In genomic region chr22:24030186-24030702, GRCh38 we compare ENCODE assay signal across 28 cellular contexts. TPM values are rescaled to one million over a fixed set of nuclear protein-coding genes. Genes with fewer than 3 reads are reported as not detected.
DNase-seq lines count a peak whose midpoint lies in the region; ATAC-seq, FAIRE-seq and TF ChIP-seq lines count a peak whose summit lies in the region.
"Had no signal": no experiment of that assay in that cellular context is flagged by ENCODE, and none has a peak within 500 bp of the region (broad histone marks: within the 10 kb centered on the region; RNA-seq: fewer than 3 reads in every experiment).

No MANE protein-coding gene starts in this region.

- no peaks in the 10 kb centered on the region for H3K36me3 Mint-ChIP-seq in endodermal cell (ENCODE audit: low read depth)

- H3K4me1 ChIP-seq in HepG2 (ENCODE audit: insufficient read depth, low read length) (peaks cover 23% of the 10 kb centered on the region), right lobe of liver (peaks cover 0 to 4% (median 0%) of the 10 kb centered on the region in 4 donors), endodermal cell (ENCODE audit: control insufficient read depth, insufficient read depth, low read length) (no peaks in the 10 kb centered on the region), esophagus muscularis mucosa (peaks cover 0 to 19% (median 4%) of the 10 kb centered on the region in 4 donors)
- H3K4me1 ChIP-seq: Caco-2 had no signal

- no peak for FAIRE-seq in HepG2 (lab: Jason Lieb, UNC)
- FAIRE-seq: G401.6, GM12892 had no signal

- 0 out of 2 replicates have a peak, but pooled peaks cover 2% of the 10 kb centered on the region for H4K20me1 ChIP-seq in HepG2 (ENCODE audit: insufficient read depth, low read length)

- no peaks in the 10 kb centered on the region for H3K9me3 ChIP-seq in HepG2 (ENCODE audit: low read length)
- no peaks in the 10 kb centered on the region for H3K9me3 ChIP-seq in right lobe of liver
- H3K9me3 ChIP-seq in endodermal cell (ENCODE audit: control insufficient read depth, low read length), result no peaks in the 10 kb centered on the region
- no peaks in the 10 kb centered on the region for H3K9me3 ChIP-seq in esophagus muscularis mucosa
- H3K9me3 ChIP-seq: Caco-2 had no signal

- H3K27me3 ChIP-seq in HepG2 (ENCODE audit: control insufficient read depth in 1 of 2, insufficient read depth in 2 of 2, low read length in 2 of 2), result no peaks in the 10 kb centered on the region
- H3K27me3 ChIP-seq in right lobe of liver, result no peaks in the 10 kb centered on the region
- H3K27me3 ChIP-seq in endodermal cell (ENCODE audit: control insufficient read depth, insufficient read depth, low read length, poor library complexity, severe bottlenecking), result no peaks in the 10 kb centered on the region
- H3K27me3 ChIP-seq in esophagus muscularis mucosa, result no peaks in the 10 kb centered on the region
- H3K27me3 ChIP-seq: BLaER1 had no signal

- H3K27me3 Mint-ChIP-seq in endodermal cell (ENCODE audit: insufficient read depth), result no peaks in the 10 kb centered on the region
- H3K27me3 Mint-ChIP-seq: CD4-positive, alpha-beta T cell; IgD-negative memory B cell had no signal

- H3K4me3 Mint-ChIP-seq in endodermal cell, result no peak overlapping the region
- H3K4me3 Mint-ChIP-seq: CD4-positive, alpha-beta T cell; H9; IgD-negative memory B cell had no signal

- TF ChIP-seq EP300 in HepG2 (IDR thresholded peaks at IDR 0.05; ENCODE audit: low read depth in 2 of 2, low read length in 2 of 2), result no peak
- no peak for TF ChIP-seq EP300 in HepG2 (CRISPR knock-in tag; IDR thresholded peaks at IDR 0.05; ENCODE audit: borderline replicate concordance)
- no peak for TF ChIP-seq EP300 in esophagus muscularis mucosa (IDR thresholded peaks at IDR 0.05)

- TF ChIP-seq RAD21 in HepG2 (CRISPR knock-in tag; IDR thresholded peaks at IDR 0.05), result no peak

- no peaks in the 10 kb centered on the region for H3K9me3 Mint-ChIP-seq in endodermal cell
- H3K9me3 Mint-ChIP-seq: CD4-positive, alpha-beta T cell; H9; IgD-negative memory B cell had no signal

- in situ Hi-C loops in HepG2 (cut with HindIII; ENCODE audit: extremely low pct_ligation_motif_present, low pct_unique_long_range_greater_than_20kb), result no loop called here

- DNase-seq in NCI-H1092 treated with DMSO at 0.1 percent for 48 hours (lab: John Stamatoyannopoulos, UW) (peak; percentile 26), NCI-H1092 (lab: John Stamatoyannopoulos, UW) (no peak), HepG2 (ENCODE audit: low spot score) (no peak), right lobe of liver (no peak), endodermal cell (peak; percentile 13), NCI-H2227 (lab: John Stamatoyannopoulos, UW; ENCODE audit: unreplicated experiment) (no peak), esophagus muscularis mucosa (ENCODE audit: extremely low spot score) (no peak), H4 (ENCODE audit: low spot score) (no peak)
- DNase-seq: ACHN; Caco-2; CD4-positive, alpha-beta T cell; DMS 273 treated with DMSO at 0.1 percent for 48 hours; H9; Karpas-422; MV-4-11; NCI-H187 treated with DMSO at 0.1 percent for 48 hours; NCI-H446; NCI-H526; NK-92 treated with Interleukin-12 subunit alpha and Interleukin-12 subunit beta, amount 100 ng/mL, for 24 hours; T-helper 1 cell had no signal

- peaks cover 1 to 16% of the 10 kb centered on the region in 2 experiments for H3K36me3 ChIP-seq in HepG2 (replicated peaks in 1 of 2; ENCODE audit: control insufficient read depth in 1 of 2, insufficient read depth in 2 of 2, low read length in 2 of 2)
- H3K36me3 ChIP-seq in right lobe of liver, result no peaks in the 10 kb centered on the region
- no peaks in the 10 kb centered on the region for H3K36me3 ChIP-seq in endodermal cell (ENCODE audit: control insufficient read depth, insufficient read depth, low read length)
- peaks cover 0 to 11% (median 5%) of the 10 kb centered on the region in 4 donors for H3K36me3 ChIP-seq in esophagus muscularis mucosa

- ATAC-seq in HepG2 (no peak), right lobe of liver (no peak)
- ATAC-seq: Panc1 had no signal

- H3K4me3 ChIP-seq in HepG2 (replicated peaks in 1 of 3; ENCODE audit: insufficient read depth in 1 of 3, low read depth in 2 of 3, low read length in 3 of 3) (no peak overlapping the region), right lobe of liver (no peak overlapping the region), endodermal cell (ENCODE audit: low read length) (no peak overlapping the region), esophagus muscularis mucosa (no peak overlapping the region)
- H3K4me3 ChIP-seq: BLaER1 had no signal

- no peak overlapping the region for H3K27ac ChIP-seq in HepG2 (ENCODE audit: extremely low read length, insufficient read depth, low read length)
- no peak overlapping the region for H3K27ac ChIP-seq in right lobe of liver
- no peak overlapping the region for H3K27ac ChIP-seq in endodermal cell (ENCODE audit: low read depth, low read length)
- H3K27ac ChIP-seq in esophagus muscularis mucosa (replicated peaks in 1 of 4), result no peak overlapping the region
- H3K27ac ChIP-seq: 22Rv1, BLaER1 had no signal

- no peak overlapping the region for H3K27ac Mint-ChIP-seq in endodermal cell
- H3K27ac Mint-ChIP-seq: CD4-positive, alpha-beta T cell; IgD-negative memory B cell had no signal

- H3K4me2 ChIP-seq in HepG2 (ENCODE audit: low read depth, low read length), result no peak overlapping the region
- H3K4me2 ChIP-seq: BLaER1 had no signal

- H3K9ac ChIP-seq in HepG2 (ENCODE audit: insufficient read depth, low read depth, low read length) (no peak overlapping the region), endodermal cell (ENCODE audit: extremely low read depth, low read length, poor library complexity, severe bottlenecking) (no peak overlapping the region)
- H3K9ac ChIP-seq: BLaER1 had no signal

- TF ChIP-seq POLR2A in HepG2 (IDR thresholded peaks at IDR 0.05; ENCODE audit: insufficient read depth in 1 of 2, low read depth in 2 of 2, low read length in 2 of 2) (no peak), right lobe of liver (IDR thresholded peaks at IDR 0.05) (no peak), esophagus muscularis mucosa (IDR thresholded peaks at IDR 0.05; ENCODE audit: low read depth) (no peak)

- POLR2A ChIA-PET in HepG2 (lab: Yijun Ruan, JAX), result no interaction called here

- H3K4me1 Mint-ChIP-seq in endodermal cell, result peaks cover 13% of the 10 kb centered on the region

- H2AFZ ChIP-seq in HepG2 (ENCODE audit: low read length), result no peak overlapping the region

- H3K79me2 ChIP-seq in HepG2 (ENCODE audit: insufficient read depth, low read length), result peaks cover 98% of the 10 kb centered on the region

- BruUV-seq in HepG2 (replicated peaks; lab: Mats Ljungman, UMichigan), result no TSS peak

- no peak for TF ChIP-seq CTCF in HepG2 (CRISPR knock-in tag; IDR thresholded peaks at IDR 0.05)
- no peak for TF ChIP-seq CTCF in right lobe of liver (IDR thresholded peaks at IDR 0.05)
- no peak for TF ChIP-seq CTCF in endodermal cell (conservative IDR thresholded peaks at IDR 0.05)
- TF ChIP-seq CTCF in esophagus muscularis mucosa (IDR thresholded peaks at IDR 0.05), result no peak

- intact Hi-C loops in HepG2 (cut with micrococcal nuclease; ENCODE audit: unreplicated experiment), result no loop called here
- intact Hi-C loops in right lobe of liver (cut with DNase I), result no loop called here
- intact Hi-C loops in esophagus muscularis mucosa (cut with DNase I), result no loop called here

- CTCF ChIA-PET in HepG2 (lab: Yijun Ruan, JAX; ENCODE audit: low intra/inter-chr PET ratio, low total read pairs), result no interaction called here

RNA-seq across cellular contexts. Expression of gene CABIN1, which starts 19.1 kb away (rescaled TPM):
- 51.3 and 61.3 TPM in 2 replicates for total RNA-seq in HepG2 (2016; rRNA removed; fragmentation: Illumina TruSeq; extraction: Trizol)
- total RNA-seq in HepG2 (2016; cell fraction: cytosol; rRNA removed; fragmentation: Illumina TruSeq; extraction: Trizol; ENCODE audit: low read depth), result 14.3 and 17.6 TPM in 2 replicates
- total RNA-seq in HepG2 (2016; cell fraction: insoluble cytoplasmic fraction; rRNA removed; fragmentation: Illumina TruSeq; extraction: Trizol), result 52.6 and 55.2 TPM in 2 replicates
- total RNA-seq in HepG2 (2016; cell fraction: membrane; rRNA removed; fragmentation: Illumina TruSeq; extraction: Trizol), result 20.5 and 20.9 TPM in 2 replicates
- 68.3 and 86.3 TPM in 2 replicates for total RNA-seq in HepG2 (2016; cell fraction: nucleus; rRNA removed; fragmentation: Illumina TruSeq; extraction: Trizol)
- 10.2 and 12.0 TPM in 2 replicates for polyA plus RNA-seq in HepG2 (2011; rRNA removed)
- 5.5 and 7.0 TPM in 2 replicates for polyA plus RNA-seq in HepG2 (2011; cell fraction: cytosol; rRNA removed)
- polyA plus RNA-seq in HepG2 (2011; cell fraction: nucleus; rRNA removed), result 68.4 and 82.0 TPM in 2 replicates
- 19.1 and 30.8 TPM in 2 replicates for polyA plus RNA-seq in HepG2 (2012)
- 3.8 and 4.8 TPM in 2 replicates for polyA plus RNA-seq in HepG2 (2016; cell fraction: cytosol; fragmentation: Illumina TruSeq; extraction: Trizol; ENCODE audit: low read depth)
- 30.8 and 43.5 TPM in 2 replicates for polyA plus RNA-seq in HepG2 (2016; cell fraction: insoluble cytoplasmic fraction; fragmentation: Illumina TruSeq; extraction: Trizol; ENCODE audit: low read depth)
- 8.6 and 10.2 TPM in 2 replicates for polyA plus RNA-seq in HepG2 (2016; cell fraction: membrane; fragmentation: Illumina TruSeq; extraction: Trizol; ENCODE audit: low read depth)
- polyA plus RNA-seq in HepG2 (2016; cell fraction: nucleus; fragmentation: Illumina TruSeq; extraction: Trizol; ENCODE audit: insufficient read depth, low read depth), result 146 and 156 TPM in 2 replicates
- 17.9 and 49.9 TPM in 2 replicates for polyA minus RNA-seq in HepG2 (2011; rRNA and poly(A)+ RNA removed; ENCODE audit: low replicate concordance)
- 22.2 and 23.7 TPM in 2 replicates for polyA minus RNA-seq in HepG2 (2011; cell fraction: cytosol; rRNA and poly(A)+ RNA removed)
- 47.6 and 50.8 TPM in 2 replicates for polyA minus RNA-seq in HepG2 (2011; cell fraction: nucleus; rRNA and poly(A)+ RNA removed)
- total RNA-seq in right lobe of liver, result 10 to 100 TPM; 17.1 to 22.8 (median 19.2) TPM
- 10 to 100 TPM; 87.0 to 93.3 TPM for total RNA-seq in endodermal cell
- 47.7 TPM for polyA plus RNA-seq in endodermal cell (2013, experiment 1 of 2)
- 50.9 TPM for polyA plus RNA-seq in endodermal cell (2013, experiment 2 of 2)
- 10 to 100 TPM; 30.0 to 78.5 (median 49.2) TPM for total RNA-seq in esophagus muscularis mucosa
- total RNA-seq in H4 (2014; rRNA removed; shearing (Covaris generic)), result 15.7 and 17.4 TPM in 2 replicates

RNA-seq across cellular contexts. Expression of gene GSTT4, which starts 25.0 kb away (rescaled TPM):
- total RNA-seq in HepG2 (2016; rRNA removed; fragmentation: Illumina TruSeq; extraction: Trizol) (0.18 and 0.62 TPM in 2 replicates), right lobe of liver (not detected), endodermal cell (not detected), esophagus muscularis mucosa (not detected)
- 0.30 and 0.44 TPM in 2 replicates for total RNA-seq in HepG2 (2016; cell fraction: cytosol; rRNA removed; fragmentation: Illumina TruSeq; extraction: Trizol; ENCODE audit: low read depth)
- total RNA-seq in HepG2 (2016; cell fraction: insoluble cytoplasmic fraction; rRNA removed; fragmentation: Illumina TruSeq; extraction: Trizol), result 0.22 and 0.82 TPM in 2 replicates
- total RNA-seq in HepG2 (2016; cell fraction: membrane; rRNA removed; fragmentation: Illumina TruSeq; extraction: Trizol), result 0.62 and 0.77 TPM in 2 replicates
- total RNA-seq in HepG2 (2016; cell fraction: nucleus; rRNA removed; fragmentation: Illumina TruSeq; extraction: Trizol), result 0.94 and 1.2 TPM in 2 replicates
- 0.59 and 0.63 TPM in 2 replicates for polyA plus RNA-seq in HepG2 (2011; rRNA removed)
- 0.06 and 0.16 TPM in 2 replicates for polyA plus RNA-seq in HepG2 (2011; cell fraction: cytosol; rRNA removed)
- polyA plus RNA-seq in HepG2 (2011; cell fraction: nucleus; rRNA removed), result 2.4 and 3.5 TPM in 2 replicates
- 0.16 and 0.23 TPM in 2 replicates for polyA plus RNA-seq in HepG2 (2012)
- 0.15 and 0.20 TPM in 2 replicates for polyA plus RNA-seq in HepG2 (2016; cell fraction: cytosol; fragmentation: Illumina TruSeq; extraction: Trizol; ENCODE audit: low read depth)
- polyA plus RNA-seq in HepG2 (2016; cell fraction: insoluble cytoplasmic fraction; fragmentation: Illumina TruSeq; extraction: Trizol; ENCODE audit: low read depth), result not detected in 2 replicates
- 0.30 TPM in 1 of 2 replicates, not detected in the other for polyA plus RNA-seq in HepG2 (2016; cell fraction: membrane; fragmentation: Illumina TruSeq; extraction: Trizol; ENCODE audit: low read depth)
- polyA plus RNA-seq in HepG2 (2016; cell fraction: nucleus; fragmentation: Illumina TruSeq; extraction: Trizol; ENCODE audit: insufficient read depth, low read depth), result 2.0 and 2.2 TPM in 2 replicates
- 1.8 TPM in 1 of 2 replicates, not detected in the other for polyA minus RNA-seq in HepG2 (2011; rRNA and poly(A)+ RNA removed; ENCODE audit: low replicate concordance)
- not detected in 2 replicates for polyA minus RNA-seq in HepG2 (2011; cell fraction: cytosol; rRNA and poly(A)+ RNA removed)
- polyA minus RNA-seq in HepG2 (2011; cell fraction: nucleus; rRNA and poly(A)+ RNA removed), result 3.0 and 4.8 TPM in 2 replicates
- not detected for polyA plus RNA-seq in endodermal cell (2013, experiment 1 of 2)
- polyA plus RNA-seq in endodermal cell (2013, experiment 2 of 2), result not detected
- not detected in 2 replicates for total RNA-seq in H4 (2014; rRNA removed; shearing (Covaris generic))
- total RNA-seq: CD4-positive, alpha-beta T cell; Daoy; H9; M059J had no signal
- polyA plus RNA-seq: IgD-negative memory B cell had no signal

RNA-seq across cellular contexts. Expression of gene GSTT2, which starts 50.3 kb away (rescaled TPM):
- total RNA-seq in HepG2 (2016; rRNA removed; fragmentation: Illumina TruSeq; extraction: Trizol) (not detected in 2 replicates), right lobe of liver (under 1 TPM in 1 of 6 experiments, not detected in 5; 0.76 TPM), endodermal cell (1 to 10 TPM in 1 of 2 donors, under 1 TPM in 1; 0.51 to 3.7 TPM), esophagus muscularis mucosa (1 to 10 TPM in 2 of 4 donors, not detected in 2; 1.1 to 1.5 TPM)
- total RNA-seq in HepG2 (2016; cell fraction: cytosol; rRNA removed; fragmentation: Illumina TruSeq; extraction: Trizol; ENCODE audit: low read depth), result not detected in 2 replicates
- total RNA-seq in HepG2 (2016; cell fraction: insoluble cytoplasmic fraction; rRNA removed; fragmentation: Illumina TruSeq; extraction: Trizol), result not detected in 2 replicates
- total RNA-seq in HepG2 (2016; cell fraction: membrane; rRNA removed; fragmentation: Illumina TruSeq; extraction: Trizol), result not detected in 2 replicates
- total RNA-seq in HepG2 (2016; cell fraction: nucleus; rRNA removed; fragmentation: Illumina TruSeq; extraction: Trizol), result not detected in 2 replicates
- polyA plus RNA-seq in HepG2 (2011; rRNA removed), result not detected in 2 replicates
- polyA plus RNA-seq in HepG2 (2011; cell fraction: cytosol; rRNA removed), result not detected in 2 replicates
- 0.21 and 0.71 TPM in 2 replicates for polyA plus RNA-seq in HepG2 (2011; cell fraction: nucleus; rRNA removed)
- polyA plus RNA-seq in HepG2 (2012), result 0.21 TPM in 1 of 2 replicates, not detected in the other
- not detected in 2 replicates for polyA plus RNA-seq in HepG2 (2016; cell fraction: cytosol; fragmentation: Illumina TruSeq; extraction: Trizol; ENCODE audit: low read depth)
- polyA plus RNA-seq in HepG2 (2016; cell fraction: insoluble cytoplasmic fraction; fragmentation: Illumina TruSeq; extraction: Trizol; ENCODE audit: low read depth), result not detected in 2 replicates
- not detected in 2 replicates for polyA plus RNA-seq in HepG2 (2016; cell fraction: membrane; fragmentation: Illumina TruSeq; extraction: Trizol; ENCODE audit: low read depth)
- polyA plus RNA-seq in HepG2 (2016; cell fraction: nucleus; fragmentation: Illumina TruSeq; extraction: Trizol; ENCODE audit: insufficient read depth, low read depth), result 0.45 TPM in 1 of 2 replicates, not detected in the other
- polyA minus RNA-seq in HepG2 (2011; rRNA and poly(A)+ RNA removed; ENCODE audit: low replicate concordance), result not detected in 2 replicates
- not detected in 2 replicates for polyA minus RNA-seq in HepG2 (2011; cell fraction: cytosol; rRNA and poly(A)+ RNA removed)
- polyA minus RNA-seq in HepG2 (2011; cell fraction: nucleus; rRNA and poly(A)+ RNA removed), result not detected in 2 replicates
- 1.5 TPM for polyA plus RNA-seq in endodermal cell (2013, experiment 1 of 2)
- 1.9 TPM for polyA plus RNA-seq in endodermal cell (2013, experiment 2 of 2)
- 1.7 TPM in 1 of 2 replicates, not detected in the other for total RNA-seq in H4 (2014; rRNA removed; shearing (Covaris generic))
- total RNA-seq: CD4-positive, alpha-beta T cell; Daoy had no signal
- polyA plus RNA-seq: IgD-negative memory B cell had no signal

RNA-seq across cellular contexts. Expression of gene DDT, which starts 56.0 kb away (rescaled TPM):
- 120 and 143 TPM in 2 replicates for total RNA-seq in HepG2 (2016; rRNA removed; fragmentation: Illumina TruSeq; extraction: Trizol)
- 60.4 and 70.3 TPM in 2 replicates for total RNA-seq in HepG2 (2016; cell fraction: cytosol; rRNA removed; fragmentation: Illumina TruSeq; extraction: Trizol; ENCODE audit: low read depth)
- 129 and 145 TPM in 2 replicates for total RNA-seq in HepG2 (2016; cell fraction: insoluble cytoplasmic fraction; rRNA removed; fragmentation: Illumina TruSeq; extraction: Trizol)
- 63.1 and 70.2 TPM in 2 replicates for total RNA-seq in HepG2 (2016; cell fraction: membrane; rRNA removed; fragmentation: Illumina TruSeq; extraction: Trizol)
- 47.8 and 63.8 TPM in 2 replicates for total RNA-seq in HepG2 (2016; cell fraction: nucleus; rRNA removed; fragmentation: Illumina TruSeq; extraction: Trizol)
- 159 and 181 TPM in 2 replicates for polyA plus RNA-seq in HepG2 (2011; rRNA removed)
- 124 and 244 TPM in 2 replicates for polyA plus RNA-seq in HepG2 (2011; cell fraction: cytosol; rRNA removed)
- 150 and 188 TPM in 2 replicates for polyA plus RNA-seq in HepG2 (2011; cell fraction: nucleus; rRNA removed)
- 66.3 and 104 TPM in 2 replicates for polyA plus RNA-seq in HepG2 (2012)
- 67.3 and 70.6 TPM in 2 replicates for polyA plus RNA-seq in HepG2 (2016; cell fraction: cytosol; fragmentation: Illumina TruSeq; extraction: Trizol; ENCODE audit: low read depth)
- 125 and 141 TPM in 2 replicates for polyA plus RNA-seq in HepG2 (2016; cell fraction: insoluble cytoplasmic fraction; fragmentation: Illumina TruSeq; extraction: Trizol; ENCODE audit: low read depth)
- polyA plus RNA-seq in HepG2 (2016; cell fraction: membrane; fragmentation: Illumina TruSeq; extraction: Trizol; ENCODE audit: low read depth), result 61.9 and 66.8 TPM in 2 replicates
- polyA plus RNA-seq in HepG2 (2016; cell fraction: nucleus; fragmentation: Illumina TruSeq; extraction: Trizol; ENCODE audit: insufficient read depth, low read depth), result 98.1 and 122 TPM in 2 replicates
- polyA minus RNA-seq in HepG2 (2011; rRNA and poly(A)+ RNA removed; ENCODE audit: low replicate concordance), result 36.0 and 80.8 TPM in 2 replicates
- 35.0 and 38.4 TPM in 2 replicates for polyA minus RNA-seq in HepG2 (2011; cell fraction: cytosol; rRNA and poly(A)+ RNA removed)
- 27.8 and 28.0 TPM in 2 replicates for polyA minus RNA-seq in HepG2 (2011; cell fraction: nucleus; rRNA and poly(A)+ RNA removed)
- 100 to 1,000 TPM; 198 to 587 (median 295) TPM for total RNA-seq in right lobe of liver
- 100 to 1,000 TPM; 117 to 164 TPM for total RNA-seq in endodermal cell
- 87.2 TPM for polyA plus RNA-seq in endodermal cell (2013, experiment 1 of 2)
- 80.7 TPM for polyA plus RNA-seq in endodermal cell (2013, experiment 2 of 2)
- 100 to 1,000 TPM; 107 to 184 (median 153) TPM for total RNA-seq in esophagus muscularis mucosa
- 188 and 232 TPM in 2 replicates for total RNA-seq in H4 (2014; rRNA removed; shearing (Covaris generic))

Comparison
In these comparisons a context has a peak if more than half of its experiments do, and no peak if none do; other contexts are left out.
1. DNase-seq: peak in NCI-H1092 treated with DMSO at 0.1 percent for 48 hours (single experiment) and endodermal cell (single experiment); none in NCI-H1092 (single experiment), HepG2 (single experiment), right lobe of liver (0 of 3), NCI-H2227 (single experiment), esophagus muscularis mucosa (single experiment) and H4 (single experiment).